Comparison of ENCODE assay signal across 8 cellular contexts in genomic region chr2:144320491-144320890, GRCh38.
A peak's percentile ranks its signal among the peaks of the same experiment; 100 is the strongest.
DNase-seq lines count a peak whose midpoint lies in the region; ATAC-seq, FAIRE-seq and TF ChIP-seq lines count a peak whose summit lies in the region.

No MANE protein-coding gene starts in this region.

- H3K4me1 Mint-ChIP-seq in T-helper 2 cell treated with Interferon-gamma antibody and Interleukin-4, amounts not matched to agents 5 μg/mL and 100 μg/mL, for 36 hours (ENCODE audit: low read depth) = peaks cover 48% of the 10 kb centered on the region
- peaks cover 4% of the 10 kb centered on the region for H3K4me1 Mint-ChIP-seq in progenitor cell of endocrine pancreas (ENCODE audit: low read depth)

- peak; percentile 36 for DNase-seq in T-helper 2 cell treated with Interferon-gamma antibody and Interleukin-4, amounts not matched to agents 5 μg/mL and 100 μg/mL, for 36 hours (ENCODE audit: low spot score)
- DNase-seq in bronchial epithelial cell (ENCODE audit: low read depth) = peak; percentile 80
- DNase-seq in stimulated activated CD4-positive, alpha-beta T cell treated with anti-CD3 and anti-CD28 coated beads, Interleukin-12 subunit alpha, Interleukin-12 subunit beta, amount 100 ng/mL, for 48 hours (ENCODE audit: low read depth in 2 of 3, low spot score in 1 of 3) = peak; percentile 26 to 37 (median 26)
- no peak for DNase-seq in progenitor cell of endocrine pancreas (ENCODE audit: low spot score, unreplicated experiment)
- DNase-seq in colonic mucosa = no peak
- DNase-seq in SW480 (ENCODE audit: low spot score) = no peak

- H3K9me3 Mint-ChIP-seq in T-helper 2 cell treated with Interferon-gamma antibody and Interleukin-4, amounts not matched to agents 5 μg/mL and 100 μg/mL, for 36 hours = peaks cover 4% of the 10 kb centered on the region
- peaks cover 4% of the 10 kb centered on the region for H3K9me3 Mint-ChIP-seq in progenitor cell of endocrine pancreas (ENCODE audit: low read depth)

- no peak overlapping the region for H3K9ac ChIP-seq in colonic mucosa (ENCODE audit: low read depth in 2 of 2, low read length in 2 of 2)

- peak overlapping the region; percentile 22 for H3K27ac Mint-ChIP-seq in T-helper 2 cell treated with Interferon-gamma antibody and Interleukin-4, amounts not matched to agents 5 μg/mL and 100 μg/mL, for 36 hours
- H3K27ac Mint-ChIP-seq in progenitor cell of endocrine pancreas = no peak overlapping the region

- H3K9me3 ChIP-seq in colonic mucosa = no peaks in the 10 kb centered on the region

- H3K36me3 ChIP-seq in bronchial epithelial cell (ENCODE audit: control insufficient read depth, insufficient read depth, low read length) = no peaks in the 10 kb centered on the region
- no peaks in the 10 kb centered on the region for H3K36me3 ChIP-seq in colonic mucosa

- no peaks in the 10 kb centered on the region for H3K27me3 Mint-ChIP-seq in T-helper 2 cell treated with Interferon-gamma antibody and Interleukin-4, amounts not matched to agents 5 μg/mL and 100 μg/mL, for 36 hours (ENCODE audit: low read depth)
- no peaks in the 10 kb centered on the region for H3K27me3 Mint-ChIP-seq in progenitor cell of endocrine pancreas

- H3K4me3 ChIP-seq in bronchial epithelial cell (ENCODE audit: low read depth, low read length) (no peak overlapping the region), colonic mucosa (no peak overlapping the region)

- peaks cover 15% of the 10 kb centered on the region for H3K36me3 Mint-ChIP-seq in T-helper 2 cell treated with Interferon-gamma antibody and Interleukin-4, amounts not matched to agents 5 μg/mL and 100 μg/mL, for 36 hours (ENCODE audit: low read depth)
- no peaks in the 10 kb centered on the region for H3K36me3 Mint-ChIP-seq in progenitor cell of endocrine pancreas (ENCODE audit: insufficient read depth)

- peak; percentile 64 for FAIRE-seq in bronchial epithelial cell (lab: Jason Lieb, UNC)

- no peak overlapping the region for H3K27ac ChIP-seq in colonic mucosa

- ATAC-seq in GM18907 (IDR thresholded peaks at IDR 0.05; ENCODE audit: unreplicated experiment) (peak; percentile 54), GM18873 (IDR thresholded peaks at IDR 0.05; ENCODE audit: low FRiP score, unreplicated experiment) (no peak)

- TF ChIP-seq CTCF in bronchial epithelial cell (IDR thresholded peaks at IDR 0.05; ENCODE audit: insufficient read depth, low read length, severe bottlenecking) = no peak
- TF ChIP-seq CTCF in progenitor cell of endocrine pancreas (IDR thresholded peaks at IDR 0.05; ENCODE audit: unreplicated experiment) = no peak
- TF ChIP-seq CTCF in colonic mucosa (IDR thresholded peaks at IDR 0.05) = no peak

- H3K4me1 ChIP-seq in colonic mucosa = no peaks in the 10 kb centered on the region

- H3K27me3 ChIP-seq in bronchial epithelial cell (ENCODE audit: control insufficient read depth, insufficient read depth, low read length) = no peaks in the 10 kb centered on the region
- H3K27me3 ChIP-seq in colonic mucosa = no peaks in the 10 kb centered on the region

- intact Hi-C loops in colonic mucosa (cut with DNase I) = no loop called here

- H3K4me3 Mint-ChIP-seq in T-helper 2 cell treated with Interferon-gamma antibody and Interleukin-4, amounts not matched to agents 5 μg/mL and 100 μg/mL, for 36 hours = peak overlapping the region; percentile 69
- no peak overlapping the region for H3K4me3 Mint-ChIP-seq in progenitor cell of endocrine pancreas (ENCODE audit: low read depth)

Comparison
In these comparisons a context has a peak if more than half of its experiments do, and no peak if none do; other contexts are left out.
1. DNase-seq: peak in T-helper 2 cell treated with Interferon-gamma antibody and Interleukin-4, amounts not matched to agents 5 μg/mL and 100 μg/mL, for 36 hours (single experiment), bronchial epithelial cell (single experiment) and stimulated activated CD4-positive, alpha-beta T cell treated with anti-CD3 and anti-CD28 coated beads, Interleukin-12 subunit alpha, Interleukin-12 subunit beta, amount 100 ng/mL, for 48 hours (3 of 3); none in progenitor cell of endocrine pancreas (single experiment), colonic mucosa (single experiment) and SW480 (single experiment).